ENCODE assay signal across 14 cellular contexts in the genomic region with DNA sequence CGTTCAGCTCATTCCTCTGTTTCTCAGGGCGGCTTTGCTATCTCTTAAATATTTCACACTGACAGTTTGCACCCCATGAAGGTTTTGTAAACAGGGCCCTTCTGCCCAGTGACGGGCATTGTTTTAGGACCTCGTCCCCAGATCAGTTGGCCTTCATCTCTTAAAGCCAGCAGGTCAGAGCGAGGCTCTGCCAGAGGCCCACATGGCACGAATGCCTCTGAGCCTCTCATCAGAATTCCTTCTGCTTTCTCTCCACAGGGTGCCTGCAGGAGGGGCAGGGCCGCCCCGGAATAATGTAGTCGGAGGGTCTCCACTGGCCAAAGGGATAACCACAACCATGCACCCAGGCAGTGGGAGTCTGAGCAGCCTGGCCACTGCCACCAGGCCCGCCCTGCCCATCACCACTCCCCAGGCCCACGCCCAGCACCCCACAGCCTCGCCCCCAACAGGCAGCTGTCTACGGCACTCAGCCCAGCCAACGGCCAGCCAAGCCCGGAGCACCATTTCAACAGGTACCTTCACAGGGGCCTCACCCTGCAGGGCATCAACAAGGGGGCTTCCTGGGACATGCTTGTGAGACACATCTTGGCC.
DNase-seq lines count a peak whose midpoint lies in the region; ATAC-seq and TF ChIP-seq lines count a peak whose summit lies in the region.
"Had no signal": no experiment of that assay in that cellular context is flagged by ENCODE, and none has a peak within 500 bp of the region (broad histone marks: within the 10 kb centered on the region; RNA-seq: fewer than 3 reads in every experiment).

No MANE protein-coding gene starts in this region.

- CTCF ChIA-PET in activated CD4-positive, alpha-beta T cell treated with anti-CD3 and anti-CD28 coated beads for 36 hours (lab: Charles Lee) = interaction anchor here (0.9 to 1.2 kb wide), 2 partner anchors 20 to 22 kb away, joined by 3 read pairs; no protein-coding TSS in a partner anchor

- no peak for ATAC-seq in RWPE2 (ENCODE audit: low read depth)
- peak in 3 of 4 donors; percentile 1 to 29 (median 2) for ATAC-seq in heart left ventricle
- no peak for ATAC-seq in activated T-cell treated with anti-CD3 and anti-CD28 coated beads, Interleukin-2, amount 50 U/mL, for 4 hours
- no peak for ATAC-seq in activated CD4-positive, alpha-beta T cell treated with anti-CD3 and anti-CD28 coated beads for 36 hours

- peak overlapping the region; percentile 52; the same call in 1 of the 2 replicates for H3K27ac ChIP-seq in ACC112 (ENCODE audit: low read depth, low read length)
- no peak overlapping the region for H3K27ac ChIP-seq in RWPE2 (ENCODE audit: poor library complexity, severe bottlenecking)
- H3K27ac ChIP-seq in heart left ventricle = peak overlapping the region; percentile 57 to 90 (median 72)
- H3K27ac ChIP-seq: epithelial cell of prostate had no signal

- H3K36me3 Mint-ChIP-seq in activated T-cell treated with anti-CD3 and anti-CD28 coated beads, Interleukin-2, amount 50 U/mL, for 4 hours (ENCODE audit: insufficient read depth) = peaks cover 12% of the 10 kb centered on the region
- peaks cover 11% of the 10 kb centered on the region for H3K36me3 Mint-ChIP-seq in activated CD4-positive, alpha-beta T cell treated with anti-CD3 and anti-CD28 coated beads for 36 hours (ENCODE audit: low read depth)

- intact Hi-C loops in heart left ventricle (cut with DNase I) = loop anchor here in 2 of 10 donors (5.0 to 10.0 kb wide), 2 partner anchors 48 to 309 kb away; partner anchors contain the start of gene SH3RF3 (in 1 of the 2)
- intact Hi-C loops in posterior vena cava (cut with DNase I) = no loop called here
- intact Hi-C loops in activated CD4-positive, alpha-beta T cell treated with anti-CD3 and anti-CD28 coated beads for 36 hours (cut with DNase I, micrococcal nuclease) = no loop called here

- POLR2A ChIA-PET in activated CD4-positive, alpha-beta T cell treated with anti-CD3 and anti-CD28 coated beads for 36 hours (lab: Charles Lee) = no interaction called here

- no peaks in the 10 kb centered on the region for H3K27me3 ChIP-seq in ACC112 (ENCODE audit: insufficient read depth, low read length)
- H3K27me3 ChIP-seq in RWPE2 (ENCODE audit: insufficient read depth, poor library complexity, severe bottlenecking) = no peaks in the 10 kb centered on the region
- no peaks in the 10 kb centered on the region for H3K27me3 ChIP-seq in heart left ventricle

- 75 to 86% (median 80%) methylated on average over 10 to 15 of the region's 15 CpGs for WGBS in heart left ventricle, 4 donors

- H2AFZ ChIP-seq in ACC112 (ENCODE audit: low read length, unreplicated experiment) = no peak overlapping the region

- H3K4me1 ChIP-seq in ACC112 (ENCODE audit: control insufficient read depth, insufficient read depth, low read length, unreplicated experiment) (peaks cover 27% of the 10 kb centered on the region), RWPE2 (ENCODE audit: insufficient read depth, poor library complexity, severe bottlenecking) (no peaks in the 10 kb centered on the region), heart left ventricle (peaks cover 5 to 42% (median 27%) of the 10 kb centered on the region in 12 donors)

- no peak for TF ChIP-seq POLR2A in heart left ventricle (IDR thresholded peaks at IDR 0.05)

- H3K36me3 ChIP-seq in ACC112 (ENCODE audit: insufficient read depth, low read length) (peaks cover 22% of the 10 kb centered on the region), RWPE2 (ENCODE audit: low read depth) (no peaks in the 10 kb centered on the region), heart left ventricle (peaks cover 0 to 8% (median 0%) of the 10 kb centered on the region in 9 donors)

- peaks cover 12% of the 10 kb centered on the region for H3K9me3 Mint-ChIP-seq in activated T-cell treated with anti-CD3 and anti-CD28 coated beads, Interleukin-2, amount 50 U/mL, for 4 hours
- peaks cover 10% of the 10 kb centered on the region for H3K9me3 Mint-ChIP-seq in activated CD4-positive, alpha-beta T cell treated with anti-CD3 and anti-CD28 coated beads for 36 hours (ENCODE audit: low read depth)

- no peaks in the 10 kb centered on the region for H3K79me2 ChIP-seq in ACC112 (ENCODE audit: control insufficient read depth, insufficient read depth, low read length, unreplicated experiment)

- no peaks in the 10 kb centered on the region for H3K4me1 Mint-ChIP-seq in activated T-cell treated with anti-CD3 and anti-CD28 coated beads, Interleukin-2, amount 50 U/mL, for 4 hours (ENCODE audit: low read depth)
- H3K4me1 Mint-ChIP-seq in activated CD4-positive, alpha-beta T cell treated with anti-CD3 and anti-CD28 coated beads for 36 hours = no peaks in the 10 kb centered on the region
- H3K4me1 Mint-ChIP-seq: central memory CD8-positive, alpha-beta T cell; memory B cell had no signal

- TF ChIP-seq CTCF in RWPE2 (IDR thresholded peaks at IDR 0.05; ENCODE audit: poor library complexity, severe bottlenecking) (no peak), heart left ventricle (IDR thresholded peaks at IDR 0.05) (no peak)

- H3K9me3 ChIP-seq in RWPE2 (ENCODE audit: severe bottlenecking) (peaks cover 7% of the 10 kb centered on the region), heart left ventricle (peaks cover 0 to 11% (median 2%) of the 10 kb centered on the region in 12 donors)

- DNase-seq in RWPE2 (ENCODE audit: low spot score) (peak; percentile 51), heart left ventricle (peak in 1 of 5 donors; percentile 55), posterior vena cava (ENCODE audit: low spot score) (peak; percentile 83), NCI-H1694 (lab: John Stamatoyannopoulos, UW) (no peak), KG1 (lab: John Stamatoyannopoulos, UW) (no peak)
- DNase-seq in activated T-cell treated with anti-CD3 and anti-CD28 coated beads, Interleukin-2, amount 50 U/mL, for 4 hours = no peak
- no peak for DNase-seq in activated CD4-positive, alpha-beta T cell treated with anti-CD3 and anti-CD28 coated beads for 36 hours
- DNase-seq: activated CD8-positive, alpha-beta memory T cell treated with anti-CD3 and anti-CD28 coated beads for 24 hours; activated naive CD4-positive, alpha-beta T cell treated with anti-CD3 and anti-CD28 coated beads for 36 hours; NCI-H1105 treated with DMSO at 0.1 percent for 48 hours had no signal

- H3K4me3 ChIP-seq in ACC112 (ENCODE audit: low read depth, low read length) (no peak overlapping the region), RWPE2 (ENCODE audit: severe bottlenecking) (no peak overlapping the region), heart left ventricle (no peak overlapping the region)

- peaks cover 3% of the 10 kb centered on the region for H3K27me3 Mint-ChIP-seq in activated T-cell treated with anti-CD3 and anti-CD28 coated beads, Interleukin-2, amount 50 U/mL, for 4 hours (ENCODE audit: low read depth)
- no peaks in the 10 kb centered on the region for H3K27me3 Mint-ChIP-seq in activated CD4-positive, alpha-beta T cell treated with anti-CD3 and anti-CD28 coated beads for 36 hours

- H3K27ac Mint-ChIP-seq in activated CD4-positive, alpha-beta T cell treated with anti-CD3 and anti-CD28 coated beads for 36 hours = no peak overlapping the region
- H3K27ac Mint-ChIP-seq: activated naive CD4-positive, alpha-beta T cell treated with anti-CD3 and anti-CD28 coated beads for 36 hours; memory B cell had no signal

- H3K4me3 Mint-ChIP-seq in activated T-cell treated with anti-CD3 and anti-CD28 coated beads, Interleukin-2, amount 50 U/mL, for 4 hours = no peak overlapping the region
- H3K4me3 Mint-ChIP-seq in activated CD4-positive, alpha-beta T cell treated with anti-CD3 and anti-CD28 coated beads for 36 hours = no peak overlapping the region
- H3K4me3 Mint-ChIP-seq: activated naive CD4-positive, alpha-beta T cell treated with anti-CD3 and anti-CD28 coated beads for 36 hours; central memory CD8-positive, alpha-beta T cell; memory B cell had no signal

Comparison
In these comparisons a context has a peak if more than half of its experiments do, and no peak if none do; other contexts are left out.
1. ATAC-seq: peak in heart left ventricle (3 of 4); none in RWPE2 (single experiment), activated T-cell treated with anti-CD3 and anti-CD28 coated beads, Interleukin-2, amount 50 U/mL, for 4 hours (0 of 2) and activated CD4-positive, alpha-beta T cell treated with anti-CD3 and anti-CD28 coated beads for 36 hours (single experiment).
2. DNase-seq: peak in RWPE2 (single experiment) and posterior vena cava (single experiment); none in activated T-cell treated with anti-CD3 and anti-CD28 coated beads, Interleukin-2, amount 50 U/mL, for 4 hours (single experiment), NCI-H1694 (single experiment), activated CD4-positive, alpha-beta T cell treated with anti-CD3 and anti-CD28 coated beads for 36 hours (single experiment) and KG1 (single experiment).